In genomic region chr6:21922086-21922485, GRCh38 we compare ENCODE assay signal across 14 cellular contexts.
A peak's percentile ranks its signal among the peaks of the same experiment; 100 is the strongest.
DNase-seq lines count a peak whose midpoint lies in the region; ATAC-seq, FAIRE-seq and TF ChIP-seq lines count a peak whose summit lies in the region.
"Had no signal": no experiment of that assay in that cellular context is flagged by ENCODE, and none has a peak within 500 bp of the region (broad histone marks: within the 10 kb centered on the region; RNA-seq: fewer than 3 reads in every experiment).

No MANE protein-coding gene starts in this region.

- H3K27me3 ChIP-seq in bronchial epithelial cell (ENCODE audit: control insufficient read depth, insufficient read depth, low read length) (no peaks in the 10 kb centered on the region), MG63 (no peaks in the 10 kb centered on the region)

- in situ Hi-C loops in ACHN (cut with HindIII; ENCODE audit: low pct_ligation_motif_present, low pct_unique_long_range_greater_than_20kb, low sequenced_read_pairs) = no loop called here

- H3K9me3 ChIP-seq in MG63 = no peaks in the 10 kb centered on the region

- H3K36me3 ChIP-seq in bronchial epithelial cell (ENCODE audit: control insufficient read depth, insufficient read depth, low read length) (no peaks in the 10 kb centered on the region), MG63 (no peaks in the 10 kb centered on the region)
- H3K36me3 ChIP-seq: WERI-Rb-1 had no signal

- no peak for FAIRE-seq in bronchial epithelial cell (lab: Jason Lieb, UNC)
- FAIRE-seq: D721Med, small intestine had no signal

- H3K4me3 ChIP-seq in bronchial epithelial cell (ENCODE audit: low read depth, low read length) (no peak overlapping the region), MG63 (no peak overlapping the region)

- no peak for TF ChIP-seq CTCF in bronchial epithelial cell (IDR thresholded peaks at IDR 0.05; ENCODE audit: insufficient read depth, low read length, severe bottlenecking)

- ATAC-seq in GM21723 (IDR thresholded peaks at IDR 0.05; ENCODE audit: unreplicated experiment) = no peak
- ATAC-seq: activated naive CD4-positive, alpha-beta T cell treated with anti-CD3 and anti-CD28 coated beads, Interleukin-2, amount 50 U/mL, for 72 hours had no signal

- DNase-seq in ACHN (peak; percentile 79), HT1080 (ENCODE audit: low read depth) (peak; percentile 49), bronchial epithelial cell (ENCODE audit: low read depth) (peak; percentile 63), left kidney (ENCODE audit: low read depth, low spot score) (peak; percentile 41), MG63 (no peak), T1000 (lab: John Stamatoyannopoulos, UW) (no peak), NCI-H1092 treated with DMSO at 0.1 percent for 48 hours (lab: John Stamatoyannopoulos, UW) (no peak)
- DNase-seq: NCI-H1048, NCI-H2227 treated with DMSO at 0.1 percent for 48 hours, small intestine, WERI-Rb-1 had no signal

Comparison
In these comparisons a context has a peak if more than half of its experiments do, and no peak if none do; other contexts are left out.
1. DNase-seq: peak in ACHN (single experiment), HT1080 (single experiment), bronchial epithelial cell (single experiment) and left kidney (single experiment); none in MG63 (single experiment), T1000 (single experiment) and NCI-H1092 treated with DMSO at 0.1 percent for 48 hours (single experiment).